1 cellular context compared by ENCODE assay signal in the genomic region with DNA sequence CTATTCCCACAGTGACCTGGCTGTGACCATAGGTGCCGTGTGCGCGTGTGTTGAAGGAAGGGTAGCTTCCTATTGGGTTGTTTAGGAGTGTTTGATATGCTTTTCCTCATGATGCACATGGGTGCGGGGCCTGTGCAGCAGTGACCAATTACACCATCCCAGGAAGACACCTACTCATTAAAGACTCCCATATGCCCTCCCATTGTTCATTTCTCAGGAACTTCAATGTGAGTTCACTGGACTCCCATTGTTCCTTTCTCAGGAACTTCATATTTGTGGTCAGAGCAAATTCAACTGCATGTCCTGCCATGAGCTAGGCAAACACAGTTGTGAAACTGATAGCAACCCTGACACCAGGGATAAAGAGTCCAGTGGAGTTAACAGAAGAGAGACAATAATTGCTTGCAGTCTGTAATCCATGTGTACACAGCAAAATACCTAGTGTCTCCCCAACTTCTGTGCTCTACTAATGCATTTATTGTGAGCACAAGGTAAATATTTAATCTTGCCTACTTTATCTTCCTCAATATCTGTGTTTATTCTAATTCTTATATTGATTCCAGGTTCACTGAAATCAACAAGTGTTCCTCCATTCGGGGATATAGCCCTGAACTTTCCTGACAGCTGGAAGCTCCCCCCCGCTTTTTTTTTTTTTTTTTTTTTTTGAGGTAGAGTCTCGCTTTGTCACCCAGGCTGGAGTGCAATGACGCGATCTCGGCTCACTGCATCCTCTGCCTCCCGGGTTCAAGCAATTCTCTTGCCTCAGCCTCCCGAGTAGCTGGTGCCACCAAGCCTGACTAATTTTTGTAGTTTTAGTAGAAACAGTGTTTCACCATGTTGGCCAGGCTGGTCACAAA.
TF ChIP-seq lines count a peak whose summit lies in the region.

No MANE protein-coding gene starts in this region.

TF ChIP-seq in HepG2, 621 proteins besides CTCF, POLR2A, EP300 and RAD21 (continued from another document and continues in another):
- TF ChIP-seq CSRNP2 (CRISPR knock-in tag; conservative IDR thresholded peaks at IDR 0.05; ENCODE audit: low read depth) (no peak), KDM4B (CRISPR knock-in tag; IDR thresholded peaks at IDR 0.05) (peak; percentile 80; the same call in 1 of the 2 replicates), SOX6 (IDR thresholded peaks at IDR 0.05) (peak; percentile 98), SOX6 (CRISPR knock-in tag; IDR thresholded peaks at IDR 0.05) (peak; percentile 100), ZNF496 (CRISPR knock-in tag; IDR thresholded peaks at IDR 0.05; ENCODE audit: insufficient replicate concordance) (no peak), ARNTL (CRISPR knock-in tag; IDR thresholded peaks at IDR 0.05) (peak; percentile 89), JUN (CRISPR knock-in tag; IDR thresholded peaks at IDR 0.05) (peak; percentile 70; the same call in 1 of the 2 replicates), RXRB (CRISPR knock-in tag; IDR thresholded peaks at IDR 0.05; ENCODE audit: borderline replicate concordance) (peak; percentile 88), MED13 (CRISPR knock-in tag; IDR thresholded peaks at IDR 0.05) (no peak), HNRNPH1 (optimal IDR thresholded peaks at IDR 0.05; ENCODE audit: low read depth, low read length) (no peak), TBP (CRISPR knock-in tag; IDR thresholded peaks at IDR 0.05) (no peak), HOXA7 (CRISPR knock-in tag; IDR thresholded peaks at IDR 0.05) (no peak), RBAK (CRISPR knock-in tag; IDR thresholded peaks at IDR 0.05) (no peak), SYNCRIP (IDR thresholded peaks at IDR 0.05; ENCODE audit: insufficient read depth, low read depth, low read length) (no peak), ZC3H13 (CRISPR knock-in tag; IDR thresholded peaks at IDR 0.05) (no peak), HINFP (CRISPR knock-in tag; IDR thresholded peaks at IDR 0.05; ENCODE audit: low read depth) (peak; percentile 23; the same call in 1 of the 2 replicates), ZNF235 (CRISPR knock-in tag; IDR thresholded peaks at IDR 0.05; ENCODE audit: borderline replicate concordance) (no peak), ZMYM3 (CRISPR knock-in tag; IDR thresholded peaks at IDR 0.05) (peak; percentile 90), REPIN1 (CRISPR knock-in tag; IDR thresholded peaks at IDR 0.05; ENCODE audit: borderline replicate concordance, low read depth) (peak; percentile 91), SPEN (CRISPR knock-in tag; IDR thresholded peaks at IDR 0.05; ENCODE audit: low read depth) (peak; percentile 44; the same call in 1 of the 2 replicates), PHF20 (CRISPR knock-in tag; IDR thresholded peaks at IDR 0.05) (no peak), POGZ (CRISPR knock-in tag; IDR thresholded peaks at IDR 0.05) (peak; percentile 35; the same call in 1 of the 2 replicates), NFYB (CRISPR knock-in tag; IDR thresholded peaks at IDR 0.05) (no peak), ZSCAN29 (CRISPR knock-in tag; conservative IDR thresholded peaks at IDR 0.05) (0 out of 2 replicates have a peak, but pooled peaks have one; percentile 15), ATAD3A (CRISPR knock-in tag; IDR thresholded peaks at IDR 0.05) (no peak), ZMYM2 (CRISPR knock-in tag; IDR thresholded peaks at IDR 0.05) (peak; percentile 65; the same call in 1 of the 2 replicates), CAMTA2 (CRISPR knock-in tag; IDR thresholded peaks at IDR 0.05; ENCODE audit: borderline replicate concordance) (no peak), ZBTB42 (CRISPR knock-in tag; IDR thresholded peaks at IDR 0.05) (0 out of 2 replicates have a peak, but pooled peaks have one; percentile 55), ZFP37 (CRISPR knock-in tag; IDR thresholded peaks at IDR 0.05; ENCODE audit: borderline replicate concordance) (no peak), ZSCAN22 (CRISPR knock-in tag; IDR thresholded peaks at IDR 0.05) (no peak), CEBPG (CRISPR knock-in tag; IDR thresholded peaks at IDR 0.05) (peak; percentile 88), PATZ1 (CRISPR knock-in tag; IDR thresholded peaks at IDR 0.05) (peak; percentile 82), ZNF713 (CRISPR knock-in tag; IDR thresholded peaks at IDR 0.05) (no peak), ZNF614 (CRISPR knock-in tag; IDR thresholded peaks at IDR 0.05; ENCODE audit: borderline replicate concordance) (peak; percentile 70; the same call in 1 of the 2 replicates)
- TF ChIP-seq, protein P1, sequence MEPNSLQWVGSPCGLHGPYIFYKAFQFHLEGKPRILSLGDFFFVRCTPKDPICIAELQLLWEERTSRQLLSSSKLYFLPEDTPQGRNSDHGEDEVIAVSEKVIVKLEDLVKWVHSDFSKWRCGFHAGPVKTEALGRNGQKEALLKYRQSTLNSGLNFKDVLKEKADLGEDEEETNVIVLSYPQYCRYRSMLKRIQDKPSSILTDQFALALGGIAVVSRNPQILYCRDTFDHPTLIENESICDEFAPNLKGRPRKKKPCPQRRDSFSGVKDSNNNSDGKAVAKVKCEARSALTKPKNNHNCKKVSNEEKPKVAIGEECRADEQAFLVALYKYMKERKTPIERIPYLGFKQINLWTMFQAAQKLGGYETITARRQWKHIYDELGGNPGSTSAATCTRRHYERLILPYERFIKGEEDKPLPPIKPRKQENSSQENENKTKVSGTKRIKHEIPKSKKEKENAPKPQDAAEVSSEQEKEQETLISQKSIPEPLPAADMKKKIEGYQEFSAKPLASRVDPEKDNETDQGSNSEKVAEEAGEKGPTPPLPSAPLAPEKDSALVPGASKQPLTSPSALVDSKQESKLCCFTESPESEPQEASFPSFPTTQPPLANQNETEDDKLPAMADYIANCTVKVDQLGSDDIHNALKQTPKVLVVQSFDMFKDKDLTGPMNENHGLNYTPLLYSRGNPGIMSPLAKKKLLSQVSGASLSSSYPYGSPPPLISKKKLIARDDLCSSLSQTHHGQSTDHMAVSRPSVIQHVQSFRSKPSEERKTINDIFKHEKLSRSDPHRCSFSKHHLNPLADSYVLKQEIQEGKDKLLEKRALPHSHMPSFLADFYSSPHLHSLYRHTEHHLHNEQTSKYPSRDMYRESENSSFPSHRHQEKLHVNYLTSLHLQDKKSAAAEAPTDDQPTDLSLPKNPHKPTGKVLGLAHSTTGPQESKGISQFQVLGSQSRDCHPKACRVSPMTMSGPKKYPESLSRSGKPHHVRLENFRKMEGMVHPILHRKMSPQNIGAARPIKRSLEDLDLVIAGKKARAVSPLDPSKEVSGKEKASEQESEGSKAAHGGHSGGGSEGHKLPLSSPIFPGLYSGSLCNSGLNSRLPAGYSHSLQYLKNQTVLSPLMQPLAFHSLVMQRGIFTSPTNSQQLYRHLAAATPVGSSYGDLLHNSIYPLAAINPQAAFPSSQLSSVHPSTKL (CRISPR knock-in tag; IDR thresholded peaks at IDR 0.05) = peak; percentile 99
- TF ChIP-seq, protein P2, sequence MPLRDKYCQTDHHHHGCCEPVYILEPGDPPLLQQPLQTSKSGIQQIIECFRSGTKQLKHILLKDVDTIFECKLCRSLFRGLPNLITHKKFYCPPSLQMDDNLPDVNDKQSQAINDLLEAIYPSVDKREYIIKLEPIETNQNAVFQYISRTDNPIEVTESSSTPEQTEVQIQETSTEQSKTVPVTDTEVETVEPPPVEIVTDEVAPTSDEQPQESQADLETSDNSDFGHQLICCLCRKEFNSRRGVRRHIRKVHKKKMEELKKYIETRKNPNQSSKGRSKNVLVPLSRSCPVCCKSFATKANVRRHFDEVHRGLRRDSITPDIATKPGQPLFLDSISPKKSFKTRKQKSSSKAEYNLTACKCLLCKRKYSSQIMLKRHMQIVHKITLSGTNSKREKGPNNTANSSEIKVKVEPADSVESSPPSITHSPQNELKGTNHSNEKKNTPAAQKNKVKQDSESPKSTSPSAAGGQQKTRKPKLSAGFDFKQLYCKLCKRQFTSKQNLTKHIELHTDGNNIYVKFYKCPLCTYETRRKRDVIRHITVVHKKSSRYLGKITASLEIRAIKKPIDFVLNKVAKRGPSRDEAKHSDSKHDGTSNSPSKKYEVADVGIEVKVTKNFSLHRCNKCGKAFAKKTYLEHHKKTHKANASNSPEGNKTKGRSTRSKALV (CRISPR knock-in tag; IDR thresholded peaks at IDR 0.05) = no peak
- TF ChIP-seq, protein P3, sequence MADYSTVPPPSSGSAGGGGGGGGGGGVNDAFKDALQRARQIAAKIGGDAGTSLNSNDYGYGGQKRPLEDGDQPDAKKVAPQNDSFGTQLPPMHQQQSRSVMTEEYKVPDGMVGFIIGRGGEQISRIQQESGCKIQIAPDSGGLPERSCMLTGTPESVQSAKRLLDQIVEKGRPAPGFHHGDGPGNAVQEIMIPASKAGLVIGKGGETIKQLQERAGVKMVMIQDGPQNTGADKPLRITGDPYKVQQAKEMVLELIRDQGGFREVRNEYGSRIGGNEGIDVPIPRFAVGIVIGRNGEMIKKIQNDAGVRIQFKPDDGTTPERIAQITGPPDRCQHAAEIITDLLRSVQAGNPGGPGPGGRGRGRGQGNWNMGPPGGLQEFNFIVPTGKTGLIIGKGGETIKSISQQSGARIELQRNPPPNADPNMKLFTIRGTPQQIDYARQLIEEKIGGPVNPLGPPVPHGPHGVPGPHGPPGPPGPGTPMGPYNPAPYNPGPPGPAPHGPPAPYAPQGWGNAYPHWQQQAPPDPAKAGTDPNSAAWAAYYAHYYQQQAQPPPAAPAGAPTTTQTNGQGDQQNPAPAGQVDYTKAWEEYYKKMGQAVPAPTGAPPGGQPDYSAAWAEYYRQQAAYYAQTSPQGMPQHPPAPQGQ (CRISPR knock-in tag; IDR thresholded peaks at IDR 0.05; ENCODE audit: borderline replicate concordance) = no peak
- TF ChIP-seq, protein P4, sequence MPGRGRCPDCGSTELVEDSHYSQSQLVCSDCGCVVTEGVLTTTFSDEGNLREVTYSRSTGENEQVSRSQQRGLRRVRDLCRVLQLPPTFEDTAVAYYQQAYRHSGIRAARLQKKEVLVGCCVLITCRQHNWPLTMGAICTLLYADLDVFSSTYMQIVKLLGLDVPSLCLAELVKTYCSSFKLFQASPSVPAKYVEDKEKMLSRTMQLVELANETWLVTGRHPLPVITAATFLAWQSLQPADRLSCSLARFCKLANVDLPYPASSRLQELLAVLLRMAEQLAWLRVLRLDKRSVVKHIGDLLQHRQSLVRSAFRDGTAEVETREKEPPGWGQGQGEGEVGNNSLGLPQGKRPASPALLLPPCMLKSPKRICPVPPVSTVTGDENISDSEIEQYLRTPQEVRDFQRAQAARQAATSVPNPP (CRISPR knock-in tag; IDR thresholded peaks at IDR 0.05) = 0 out of 2 replicates have a peak, but pooled peaks have one; percentile 65
- TF ChIP-seq, protein P5, sequence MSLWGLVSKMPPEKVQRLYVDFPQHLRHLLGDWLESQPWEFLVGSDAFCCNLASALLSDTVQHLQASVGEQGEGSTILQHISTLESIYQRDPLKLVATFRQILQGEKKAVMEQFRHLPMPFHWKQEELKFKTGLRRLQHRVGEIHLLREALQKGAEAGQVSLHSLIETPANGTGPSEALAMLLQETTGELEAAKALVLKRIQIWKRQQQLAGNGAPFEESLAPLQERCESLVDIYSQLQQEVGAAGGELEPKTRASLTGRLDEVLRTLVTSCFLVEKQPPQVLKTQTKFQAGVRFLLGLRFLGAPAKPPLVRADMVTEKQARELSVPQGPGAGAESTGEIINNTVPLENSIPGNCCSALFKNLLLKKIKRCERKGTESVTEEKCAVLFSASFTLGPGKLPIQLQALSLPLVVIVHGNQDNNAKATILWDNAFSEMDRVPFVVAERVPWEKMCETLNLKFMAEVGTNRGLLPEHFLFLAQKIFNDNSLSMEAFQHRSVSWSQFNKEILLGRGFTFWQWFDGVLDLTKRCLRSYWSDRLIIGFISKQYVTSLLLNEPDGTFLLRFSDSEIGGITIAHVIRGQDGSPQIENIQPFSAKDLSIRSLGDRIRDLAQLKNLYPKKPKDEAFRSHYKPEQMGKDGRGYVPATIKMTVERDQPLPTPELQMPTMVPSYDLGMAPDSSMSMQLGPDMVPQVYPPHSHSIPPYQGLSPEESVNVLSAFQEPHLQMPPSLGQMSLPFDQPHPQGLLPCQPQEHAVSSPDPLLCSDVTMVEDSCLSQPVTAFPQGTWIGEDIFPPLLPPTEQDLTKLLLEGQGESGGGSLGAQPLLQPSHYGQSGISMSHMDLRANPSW (CRISPR knock-in tag; IDR thresholded peaks at IDR 0.05; ENCODE audit: borderline replicate concordance) = 0 out of 2 replicates have a peak, but pooled peaks have one; percentile 71
- TF ChIP-seq, protein P6, sequence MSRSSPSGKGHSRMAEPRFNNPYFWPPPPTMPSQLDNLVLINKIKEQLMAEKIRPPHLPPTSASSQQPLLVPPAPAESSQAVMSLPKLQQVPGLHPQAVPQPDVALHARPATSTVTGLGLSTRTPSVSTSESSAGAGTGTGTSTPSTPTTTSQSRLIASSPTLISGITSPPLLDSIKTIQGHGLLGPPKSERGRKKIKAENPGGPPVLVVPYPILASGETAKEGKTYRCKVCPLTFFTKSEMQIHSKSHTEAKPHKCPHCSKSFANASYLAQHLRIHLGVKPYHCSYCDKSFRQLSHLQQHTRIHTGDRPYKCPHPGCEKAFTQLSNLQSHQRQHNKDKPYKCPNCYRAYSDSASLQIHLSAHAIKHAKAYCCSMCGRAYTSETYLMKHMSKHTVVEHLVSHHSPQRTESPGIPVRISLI (CRISPR knock-in tag; IDR thresholded peaks at IDR 0.05; ENCODE audit: borderline replicate concordance) = peak; percentile 98
